Comparison of ENCODE assay signal across 11 cellular contexts in the genomic region with DNA sequence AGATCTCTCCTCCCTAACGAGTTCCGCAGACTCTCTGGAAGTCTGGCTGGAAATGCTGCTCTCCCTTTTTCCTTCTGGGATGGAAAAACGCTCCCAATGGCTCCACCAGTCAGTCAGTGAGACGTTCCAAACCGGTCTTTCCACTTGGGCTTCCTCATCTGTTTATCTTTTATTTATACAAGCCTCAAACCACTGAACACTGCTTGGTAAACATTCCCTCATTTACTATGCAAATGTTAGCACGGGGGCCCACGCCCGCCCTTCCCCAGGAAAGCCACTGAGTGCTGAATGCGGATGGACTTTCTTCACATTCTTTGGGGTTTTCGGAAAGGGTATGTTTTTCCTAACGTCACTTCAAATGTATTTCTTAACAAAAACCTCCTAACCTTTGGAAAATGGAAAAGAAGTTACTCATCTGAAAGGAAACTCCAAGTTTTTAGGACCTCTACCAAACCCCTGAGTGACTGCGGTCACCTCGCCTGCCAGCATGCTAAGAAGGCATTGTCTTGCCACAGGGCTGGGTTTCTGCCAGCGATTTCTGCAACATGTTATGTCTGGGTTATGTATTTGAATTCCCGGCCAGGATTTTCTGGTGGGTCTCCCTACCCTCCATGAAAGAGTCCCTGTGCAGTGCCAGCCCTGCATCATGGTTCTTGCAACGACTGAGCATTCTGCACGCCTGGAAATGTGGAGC. TPM values are rescaled to one million over a fixed set of nuclear protein-coding genes. Genes with fewer than 3 reads are reported as not detected.
DNase-seq lines count a peak whose midpoint lies in the region; ATAC-seq, FAIRE-seq and TF ChIP-seq lines count a peak whose summit lies in the region.
"Had no signal": no experiment of that assay in that cellular context is flagged by ENCODE, and none has a peak within 500 bp of the region (broad histone marks: within the 10 kb centered on the region; RNA-seq: fewer than 3 reads in every experiment).

No MANE protein-coding gene starts in this region.

- peaks cover 0 to 2% of the 10 kb centered on the region in 2 experiments for H3K27me3 ChIP-seq in endothelial cell of umbilical vein (ENCODE audit: control insufficient read depth in 2 of 2, insufficient read depth in 2 of 2, low read length in 2 of 2)

- no TSS peak for BruUV-seq in endothelial cell of umbilical vein (replicated peaks; lab: Mats Ljungman, UMichigan)

- no peak for TF ChIP-seq POLR2A in endothelial cell of umbilical vein (IDR thresholded peaks at IDR 0.05; ENCODE audit: low read depth, low read length)

- POLR2A ChIA-PET in endothelial cell of umbilical vein (lab: Charles Lee), result no interaction called here

- peak overlapping the region; percentile 46 for H3K27ac ChIP-seq in endothelial cell of umbilical vein (ENCODE audit: insufficient read depth, low read depth, low read length)

- peaks cover 2% of the 10 kb centered on the region for H3K36me3 Mint-ChIP-seq in progenitor cell of endocrine pancreas (ENCODE audit: insufficient read depth)

- H3K9me3 ChIP-seq in endothelial cell of umbilical vein (replicated peaks; ENCODE audit: control insufficient read depth, insufficient read depth, low read length), result no peaks in the 10 kb centered on the region

- no peaks in the 10 kb centered on the region for H3K27me3 Mint-ChIP-seq in progenitor cell of endocrine pancreas

- peak overlapping the region in 1 of 3 experiments; percentile 10 for H3K4me3 ChIP-seq in endothelial cell of umbilical vein (replicated peaks in 1 of 3; ENCODE audit: insufficient read depth in 1 of 3, low read depth in 1 of 3, low read length in 3 of 3)

- no peaks in the 10 kb centered on the region for H3K79me2 ChIP-seq in endothelial cell of umbilical vein (ENCODE audit: control insufficient read depth, insufficient read depth, low read length)

- no peaks in the 10 kb centered on the region for H4K20me1 ChIP-seq in endothelial cell of umbilical vein (replicated peaks; ENCODE audit: control insufficient read depth, extremely low read depth, insufficient read depth, low read length)

- dilution Hi-C loops in endothelial cell of umbilical vein (cut with MboI; ENCODE audit: extremely low pct_ligation_motif_present, low sequenced_read_pairs), result no loop called here

- peak overlapping the region; percentile 22 for H3K9ac ChIP-seq in endothelial cell of umbilical vein (replicated peaks; ENCODE audit: extremely low read depth, insufficient read depth, low read length)

- peak overlapping the region; percentile 95 for H3K27ac Mint-ChIP-seq in progenitor cell of endocrine pancreas
- H3K27ac Mint-ChIP-seq: activated T-cell treated with anti-CD3 and anti-CD28 coated beads, Interleukin-2, amount 50 U/mL, for 72 hours had no signal

- TF ChIP-seq CTCF in endothelial cell of umbilical vein (IDR thresholded peaks at IDR 0.05; ENCODE audit: extremely low read depth in 1 of 2, insufficient read depth in 1 of 2, low read depth in 1 of 2, low read length in 2 of 2), result no peak
- no peak for TF ChIP-seq CTCF in progenitor cell of endocrine pancreas (IDR thresholded peaks at IDR 0.05; ENCODE audit: unreplicated experiment)

- DNase-seq in ELF-1 (ENCODE audit: low read depth, low spot score), result peak; percentile 81
- DNase-seq in NCI-H345 treated with DMSO at 0.1 percent for 48 hours (lab: John Stamatoyannopoulos, UW; ENCODE audit: unreplicated experiment), result peak; percentile 98
- DNase-seq in endothelial cell of umbilical vein (ENCODE audit: low read depth, low spot score), result peak; percentile 61
- peak; percentile 43 for DNase-seq in progenitor cell of endocrine pancreas (ENCODE audit: low spot score, unreplicated experiment)
- no peak for DNase-seq in NOMO-1 (lab: John Stamatoyannopoulos, UW; ENCODE audit: unreplicated experiment in 2 of 2)
- DNase-seq: activated T-cell treated with anti-CD3 and anti-CD28 coated beads, Interleukin-2, amount 50 U/mL, for 72 hours had no signal

- H3K36me3 ChIP-seq in endothelial cell of umbilical vein (ENCODE audit: control insufficient read depth in 2 of 2, extremely low read depth in 1 of 2, insufficient read depth in 2 of 2, low read length in 2 of 2), result no peaks in the 10 kb centered on the region

- peaks cover 11% of the 10 kb centered on the region for H3K9me3 Mint-ChIP-seq in progenitor cell of endocrine pancreas (ENCODE audit: low read depth)
- H3K9me3 Mint-ChIP-seq: activated T-cell treated with anti-CD3 and anti-CD28 coated beads, Interleukin-2, amount 50 U/mL, for 72 hours had no signal

- CTCF ChIA-PET in endothelial cell of umbilical vein (lab: Charles Lee), result interaction anchor here (1.2 to 2.2 kb wide), 3 partner anchors 51 to 279 kb away, joined by 3 to 10 read pairs (median 5); no protein-coding TSS in a partner anchor

- ATAC-seq in GM21390 (IDR thresholded peaks at IDR 0.05; ENCODE audit: unreplicated experiment), result no peak
- no peak for ATAC-seq in HG02759 (IDR thresholded peaks at IDR 0.05; ENCODE audit: unreplicated experiment)
- no peak for ATAC-seq in HG02981 (IDR thresholded peaks at IDR 0.05; ENCODE audit: unreplicated experiment)
- ATAC-seq: activated T-cell treated with anti-CD3 and anti-CD28 coated beads, Interleukin-2, amount 50 U/mL, for 72 hours had no signal

- H3K4me1 Mint-ChIP-seq in progenitor cell of endocrine pancreas (ENCODE audit: low read depth), result peaks cover 42% of the 10 kb centered on the region

- peak overlapping the region; percentile 54 for H3K4me2 ChIP-seq in endothelial cell of umbilical vein (ENCODE audit: insufficient read depth, low read length)

- H2AFZ ChIP-seq in endothelial cell of umbilical vein (ENCODE audit: low read depth, low read length), result peak overlapping the region; percentile 54

- peak; percentile 96 for FAIRE-seq in endothelial cell of umbilical vein (lab: Jason Lieb, UNC)
- FAIRE-seq: GM18507 had no signal

- peak overlapping the region; percentile 68 for H3K4me3 Mint-ChIP-seq in progenitor cell of endocrine pancreas (ENCODE audit: low read depth)
- H3K4me3 Mint-ChIP-seq: activated T-cell treated with anti-CD3 and anti-CD28 coated beads, Interleukin-2, amount 50 U/mL, for 72 hours had no signal

- peaks cover 23% of the 10 kb centered on the region for H3K4me1 ChIP-seq in endothelial cell of umbilical vein (ENCODE audit: control insufficient read depth, extremely low read depth, insufficient read depth, low read length)

- intact Hi-C loops in endothelial cell of umbilical vein (cut with micrococcal nuclease), result loop anchor here (2.0 to 5.0 kb wide), 3 partner anchors 40 to 98 kb away; no protein-coding TSS in a partner anchor

- H3K9me1 ChIP-seq in endothelial cell of umbilical vein (replicated peaks; ENCODE audit: control insufficient read depth, extremely low read depth, insufficient read depth, low read length), result no peaks in the 10 kb centered on the region

TF ChIP-seq in endothelial cell of umbilical vein, 7 proteins besides CTCF, POLR2A, EP300 and RAD21:
- no peak for TF ChIP-seq FOS (IDR thresholded peaks at IDR 0.05; ENCODE audit: borderline replicate concordance, insufficient read depth, low read length)
- TF ChIP-seq GATA2 (IDR thresholded peaks at IDR 0.05; ENCODE audit: insufficient read depth, insufficient read length, low read depth, low read length), result no peak
- TF ChIP-seq MYC (IDR thresholded peaks at IDR 0.05; ENCODE audit: low read depth, low read length), result no peak
- TF ChIP-seq EZH2 (IDR thresholded peaks at IDR 0.05; ENCODE audit: borderline replicate concordance, low read depth, low read length, severe bottlenecking), result no peak
- TF ChIP-seq POLR2AphosphoS5 (IDR thresholded peaks at IDR 0.05; ENCODE audit: insufficient read depth, low read depth, low read length), result no peak
- TF ChIP-seq JUN (IDR thresholded peaks at IDR 0.05; ENCODE audit: borderline replicate concordance, insufficient read depth, insufficient read length, low read depth), result no peak
TF ChIP-seq in endothelial cell of umbilical vein: peak in this region for 0.

RNA-seq across cellular contexts. Expression of gene UMODL1, which starts 14.0 kb away (rescaled TPM):
- total RNA-seq in endothelial cell of umbilical vein (not detected in 2 replicates), progenitor cell of endocrine pancreas (0.19 TPM in 1 of 2 replicates, not detected in the other)
- polyA plus RNA-seq in endothelial cell of umbilical vein, result not detected in 2 replicates
- polyA plus RNA-seq in endothelial cell of umbilical vein (2011; cell fraction: cytosol; rRNA removed), result not detected in 2 replicates
- polyA plus RNA-seq in endothelial cell of umbilical vein (2011; cell fraction: nucleus; rRNA removed), result not detected in 2 replicates
- polyA plus RNA-seq in endothelial cell of umbilical vein (2012), result not detected in 2 replicates
- not detected in 2 replicates for polyA minus RNA-seq in endothelial cell of umbilical vein
- not detected for polyA minus RNA-seq in endothelial cell of umbilical vein (2011; cell fraction: cytosol; rRNA and poly(A)+ RNA removed)
- not detected in 2 replicates for polyA minus RNA-seq in endothelial cell of umbilical vein (2011; cell fraction: nucleus; rRNA and poly(A)+ RNA removed)
- total RNA-seq: kidney epithelial cell had no signal

RNA-seq across cellular contexts. Expression of gene ZBTB21, which starts 47.0 kb away (rescaled TPM):
- 10.8 and 12.4 TPM in 2 replicates for total RNA-seq in endothelial cell of umbilical vein
- 2.8 and 3.9 TPM in 2 replicates for polyA plus RNA-seq in endothelial cell of umbilical vein
- polyA plus RNA-seq in endothelial cell of umbilical vein (2011; cell fraction: cytosol; rRNA removed), result 3.2 and 3.6 TPM in 2 replicates
- polyA plus RNA-seq in endothelial cell of umbilical vein (2011; cell fraction: nucleus; rRNA removed), result 9.7 and 11.3 TPM in 2 replicates
- polyA plus RNA-seq in endothelial cell of umbilical vein (2012), result 6.8 and 7.2 TPM in 2 replicates
- 11.3 and 16.9 TPM in 2 replicates for polyA minus RNA-seq in endothelial cell of umbilical vein
- polyA minus RNA-seq in endothelial cell of umbilical vein (2011; cell fraction: cytosol; rRNA and poly(A)+ RNA removed), result 14.7 TPM
- polyA minus RNA-seq in endothelial cell of umbilical vein (2011; cell fraction: nucleus; rRNA and poly(A)+ RNA removed), result 10.0 and 15.4 TPM in 2 replicates
- 15.7 and 18.6 TPM in 2 replicates for total RNA-seq in progenitor cell of endocrine pancreas

Comparison
In these comparisons a context has a peak if more than half of its experiments do, and no peak if none do; other contexts are left out.
1. DNase-seq: peak in ELF-1 (single experiment), NCI-H345 treated with DMSO at 0.1 percent for 48 hours (single experiment), endothelial cell of umbilical vein (single experiment) and progenitor cell of endocrine pancreas (single experiment); none in NOMO-1 (0 of 2).